ENCODE assay signal across 16 cellular contexts in the genomic region with DNA sequence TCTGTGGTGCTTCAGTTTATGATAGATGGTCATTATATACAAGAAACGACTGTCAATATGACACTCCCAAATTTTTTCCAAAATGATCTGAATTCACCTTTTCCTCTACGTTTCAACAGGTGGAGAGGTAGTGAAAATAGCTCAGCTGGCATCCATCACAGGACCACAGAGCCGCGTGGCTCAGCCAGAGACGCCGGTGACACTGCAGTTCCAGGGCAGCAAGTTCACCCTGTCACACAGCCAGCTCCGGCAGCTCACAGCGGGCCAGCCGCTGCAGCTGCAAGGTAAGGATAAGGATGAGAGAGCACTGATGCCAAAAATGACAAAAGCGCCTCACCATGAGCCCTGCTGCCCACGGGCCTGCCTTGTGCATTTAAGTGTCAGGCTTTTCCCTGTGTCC.
A peak's percentile ranks its signal among the peaks of the same experiment; 100 is the strongest.
DNase-seq lines count a peak whose midpoint lies in the region; ATAC-seq, FAIRE-seq and TF ChIP-seq lines count a peak whose summit lies in the region.
"Had no signal": no experiment of that assay in that cellular context is flagged by ENCODE, and none has a peak within 500 bp of the region (broad histone marks: within the 10 kb centered on the region; RNA-seq: fewer than 3 reads in every experiment).

No MANE protein-coding gene starts in this region.

- no peak overlapping the region for H2BK15ac ChIP-seq in IMR-90 (ENCODE audit: low read depth, low read length)

- no peaks in the 10 kb centered on the region for H3K27me3 Mint-ChIP-seq in activated T-cell treated with anti-CD3 and anti-CD28 coated beads, Interleukin-2, amount 50 U/mL, for 72 hours (ENCODE audit: low read depth)
- H3K27me3 Mint-ChIP-seq in nephron progenitor cell (ENCODE audit: low read depth, poor library complexity) = no peaks in the 10 kb centered on the region
- H3K27me3 Mint-ChIP-seq: CD4-positive, alpha-beta memory T cell had no signal

- H3K9me3 Mint-ChIP-seq in activated T-cell treated with anti-CD3 and anti-CD28 coated beads, Interleukin-2, amount 50 U/mL, for 72 hours = no peaks in the 10 kb centered on the region
- no peaks in the 10 kb centered on the region for H3K9me3 Mint-ChIP-seq in nephron progenitor cell
- H3K9me3 Mint-ChIP-seq: CD4-positive, alpha-beta memory T cell had no signal

- no peak overlapping the region for H3K9ac ChIP-seq in IMR-90 (ENCODE audit: low read depth, low read length)
- H3K9ac ChIP-seq: GM23248 had no signal

- in situ Hi-C loops in IMR-90 (cut with MboI; ENCODE audit: low sequenced_read_pairs) = no loop called here

- H3K36me3 ChIP-seq in IMR-90 (ENCODE audit: control insufficient read depth, insufficient read depth, low read length) = peaks cover 69% of the 10 kb centered on the region
- H3K36me3 ChIP-seq in bronchial epithelial cell (ENCODE audit: control insufficient read depth, insufficient read depth, low read length) = peaks cover 42% of the 10 kb centered on the region
- H3K36me3 ChIP-seq in left ventricle myocardium inferior = peaks cover 94% of the 10 kb centered on the region
- H3K36me3 ChIP-seq in psoas muscle (ENCODE audit: insufficient read depth in 1 of 2, low read depth in 1 of 2) = peaks cover 5 to 95% of the 10 kb centered on the region in 2 donors

- TF ChIP-seq POLR2A in IMR-90 (IDR thresholded peaks at IDR 0.05; ENCODE audit: low read depth, low read length) = no peak

- H3K4ac ChIP-seq in IMR-90 (ENCODE audit: low read depth, low read length) = no peak overlapping the region

- no peaks in the 10 kb centered on the region for H3K9me1 ChIP-seq in IMR-90 (ENCODE audit: insufficient read depth, low read length)

- no peaks in the 10 kb centered on the region for H3K4me1 Mint-ChIP-seq in activated T-cell treated with anti-CD3 and anti-CD28 coated beads, Interleukin-2, amount 50 U/mL, for 72 hours (ENCODE audit: low read depth)
- no peaks in the 10 kb centered on the region for H3K4me1 Mint-ChIP-seq in nephron progenitor cell
- H3K4me1 Mint-ChIP-seq: CD4-positive, alpha-beta memory T cell had no signal

- peaks cover 2 to 5% of the 10 kb centered on the region in 2 experiments; a peak in 3 of 4 replicates for H3K79me1 ChIP-seq in IMR-90 (ENCODE audit: low read depth in 1 of 2, low read length in 2 of 2)

- CTCF ChIA-PET in IMR-90 (lab: Yijun Ruan, JAX) (no interaction called here), GM10248 (lab: Yijun Ruan, JAX) (interaction anchor here (1.2 to 1.7 kb wide), 2 partner anchors 12 to 15 kb away, joined by 3 to 6 read pairs; no protein-coding TSS in a partner anchor)

- H4K91ac ChIP-seq in IMR-90 (ENCODE audit: insufficient read depth, low read depth, low read length) = no peak overlapping the region

- DNase-seq in IMR-90 (no peak), bronchial epithelial cell (ENCODE audit: low read depth) (no peak), left ventricle myocardium inferior (peak; percentile 57), psoas muscle (no peak), GM10248 (ENCODE audit: extremely low spot score) (no peak), nephron progenitor cell (no peak)
- no peak for DNase-seq in activated T-cell treated with anti-CD3 and anti-CD28 coated beads, Interleukin-2, amount 50 U/mL, for 72 hours
- DNase-seq: BE2C; CD4-positive, alpha-beta memory T cell; DMS79; GM23248; H7 had no signal

- no peak overlapping the region for H4K5ac ChIP-seq in IMR-90 (ENCODE audit: low read depth, low read length)

- no peak overlapping the region for H2AK5ac ChIP-seq in IMR-90 (ENCODE audit: low read depth, low read length)

- no peak overlapping the region for H3K23ac ChIP-seq in IMR-90 (ENCODE audit: low read depth, low read length)

- H2AFZ ChIP-seq in IMR-90 (replicated peaks; ENCODE audit: low read length, poor library complexity) = no peak overlapping the region
- H2AFZ ChIP-seq: GM23248 had no signal

- FAIRE-seq in bronchial epithelial cell (lab: Jason Lieb, UNC) = peak; percentile 32
- FAIRE-seq: A549, GM12891 had no signal

- POLR2A ChIA-PET in IMR-90 (lab: Charles Lee; ENCODE audit: unreplicated experiment) (no interaction called here), GM10248 (lab: Yijun Ruan, JAX) (no interaction called here)

- intact Hi-C loops in IMR-90 (cut with micrococcal nuclease) = no loop called here
- intact Hi-C loops in left ventricle myocardium inferior (cut with micrococcal nuclease) = no loop called here
- intact Hi-C loops in psoas muscle (cut with DNase I) = no loop called here

- H2BK120ac ChIP-seq in IMR-90 (ENCODE audit: low read depth, low read length) = no peak overlapping the region

- no peak overlapping the region for H3K14ac ChIP-seq in IMR-90 (replicated peaks; ENCODE audit: low read depth, low read length)

- H3K9me3 ChIP-seq in IMR-90 (ENCODE audit: control insufficient read depth, insufficient read depth, low read length) = no peaks in the 10 kb centered on the region
- H3K9me3 ChIP-seq in left ventricle myocardium inferior (replicated peaks) = no peaks in the 10 kb centered on the region
- H3K9me3 ChIP-seq in psoas muscle = no peaks in the 10 kb centered on the region
- H3K9me3 ChIP-seq: A549, BE2C had no signal

- peaks cover 7 to 17% of the 10 kb centered on the region in 2 donors for H3K36me3 Mint-ChIP-seq in activated T-cell treated with anti-CD3 and anti-CD28 coated beads, Interleukin-2, amount 50 U/mL, for 72 hours (ENCODE audit: insufficient read depth in 2 of 2)
- H3K36me3 Mint-ChIP-seq in nephron progenitor cell (ENCODE audit: low read depth) = peaks cover 57% of the 10 kb centered on the region

- no peak overlapping the region for H3K4me3 Mint-ChIP-seq in activated T-cell treated with anti-CD3 and anti-CD28 coated beads, Interleukin-2, amount 50 U/mL, for 72 hours
- H3K4me3 Mint-ChIP-seq in nephron progenitor cell = no peak overlapping the region
- H3K4me3 Mint-ChIP-seq: CD4-positive, alpha-beta memory T cell had no signal

- ATAC-seq in IMR-90 (ENCODE audit: low read depth) (no peak), psoas muscle (peak; percentile 53 to 78 (median 73)), HG02798 (IDR thresholded peaks at IDR 0.05; ENCODE audit: poor library complexity, unreplicated experiment) (no peak)
- ATAC-seq in activated T-cell treated with anti-CD3 and anti-CD28 coated beads, Interleukin-2, amount 50 U/mL, for 72 hours (replicated peaks in 1 of 2) = no peak
- ATAC-seq: A549 had no signal

- TF ChIP-seq CTCF in IMR-90 (conservative IDR thresholded peaks at IDR 0.05; ENCODE audit: low read depth, low read length) (no peak), bronchial epithelial cell (IDR thresholded peaks at IDR 0.05; ENCODE audit: insufficient read depth, low read length, severe bottlenecking) (no peak), left ventricle myocardium inferior (IDR thresholded peaks at IDR 0.05; ENCODE audit: borderline replicate concordance) (no peak), psoas muscle (IDR thresholded peaks at IDR 0.05) (no peak), GM10248 (IDR thresholded peaks at IDR 0.05; ENCODE audit: control extremely low read depth, extremely low read depth, low read depth, missing control alignments) (no peak), nephron progenitor cell (IDR thresholded peaks at IDR 0.05) (no peak)

- H3K4me1 ChIP-seq in IMR-90 (ENCODE audit: control insufficient read depth, insufficient read depth, low read length) = no peaks in the 10 kb centered on the region; the same call in 1 of the 2 replicates
- H3K4me1 ChIP-seq in left ventricle myocardium inferior = peaks cover 7% of the 10 kb centered on the region
- peaks cover 5% of the 10 kb centered on the region for H3K4me1 ChIP-seq in psoas muscle
- H3K4me1 ChIP-seq: A549, BE2C had no signal

- 82% methylated on average over 2 of the region's 11 CpGs; no CpG with 5 or more reads in 1 of the 2 experiments for WGBS in IMR-90 (ENCODE audit: extremely low coverage in 2 of 2, insufficient read length in 1 of 2), 2 experiments
- WGBS in psoas muscle, 3 donors = 52 to 79% (median 69%) methylated on average over 11 of the region's 11 CpGs

- H3K27me3 ChIP-seq in IMR-90 (ENCODE audit: control insufficient read depth, insufficient read depth, low read length) (no peaks in the 10 kb centered on the region), bronchial epithelial cell (ENCODE audit: control insufficient read depth, insufficient read depth, low read length) (no peaks in the 10 kb centered on the region), left ventricle myocardium inferior (ENCODE audit: low read depth) (no peaks in the 10 kb centered on the region), psoas muscle (ENCODE audit: insufficient read depth in 3 of 3, low read length in 2 of 3) (no peaks in the 10 kb centered on the region)
- H3K27me3 ChIP-seq: BE2C had no signal

- H2BK20ac ChIP-seq in IMR-90 (ENCODE audit: low read depth, low read length) = no peak overlapping the region

- H3K4me3 ChIP-seq in IMR-90 (ENCODE audit: insufficient read depth, low read depth, low read length) (no peak overlapping the region), bronchial epithelial cell (ENCODE audit: low read depth, low read length) (no peak overlapping the region), left ventricle myocardium inferior (no peak overlapping the region), psoas muscle (no peak overlapping the region)
- H3K4me3 ChIP-seq: A549, GM23248 had no signal

- H3K18ac ChIP-seq in IMR-90 (ENCODE audit: low read depth, low read length) = no peak overlapping the region

- peak overlapping the region; percentile 52 for H2AK9ac ChIP-seq in IMR-90 (replicated peaks; ENCODE audit: low read depth, low read length, poor library complexity)

- H3K27ac ChIP-seq in IMR-90 (ENCODE audit: insufficient read depth, low read length) = no peak overlapping the region
- no peak overlapping the region for H3K27ac ChIP-seq in left ventricle myocardium inferior (replicated peaks)
- H3K27ac ChIP-seq in psoas muscle = no peak overlapping the region
- H3K27ac ChIP-seq: A549, C4-2B, GM23248 had no signal

- BruUV-seq in IMR-90 (replicated peaks; lab: Mats Ljungman, UMichigan) = no TSS peak

- no peak overlapping the region for H4K8ac ChIP-seq in IMR-90 (ENCODE audit: low read depth in 2 of 2, low read length in 2 of 2)

- no peak overlapping the region for H3K56ac ChIP-seq in IMR-90 (ENCODE audit: extremely low read depth, insufficient read depth, low read length)

- TF ChIP-seq RAD21 in IMR-90 (IDR thresholded peaks at IDR 0.05; ENCODE audit: low read length) = no peak

- H4K20me1 ChIP-seq in IMR-90 (ENCODE audit: insufficient read depth, low read length) = no peaks in the 10 kb centered on the region; the same call in 1 of the 2 replicates

- no peak overlapping the region for H2BK5ac ChIP-seq in IMR-90 (ENCODE audit: low read depth, low read length, poor library complexity, severe bottlenecking)

- H3K4me2 ChIP-seq in IMR-90 (ENCODE audit: low read depth, low read length) = no peak overlapping the region
- H3K4me2 ChIP-seq: A549 had no signal

- H3K27ac Mint-ChIP-seq in activated T-cell treated with anti-CD3 and anti-CD28 coated beads, Interleukin-2, amount 50 U/mL, for 72 hours = no peak overlapping the region
- H3K27ac Mint-ChIP-seq in nephron progenitor cell = no peak overlapping the region
- H3K27ac Mint-ChIP-seq: CD4-positive, alpha-beta memory T cell had no signal

- dilution Hi-C loops in IMR-90 (cut with HindIII; ENCODE audit: low sequenced_read_pairs, unreplicated experiment) = no loop called here

TF ChIP-seq in IMR-90, 13 proteins besides CTCF, POLR2A, EP300 and RAD21:
- no peak for TF ChIP-seq FOS (IDR thresholded peaks at IDR 0.05; ENCODE audit: low read depth, low read length)

Comparison
In these comparisons a context has a peak if more than half of its experiments do, and no peak if none do; other contexts are left out.
1. ATAC-seq: peak in psoas muscle (4 of 4); none in IMR-90 (single experiment), HG02798 (single experiment) and activated T-cell treated with anti-CD3 and anti-CD28 coated beads, Interleukin-2, amount 50 U/mL, for 72 hours (0 of 2).